Comparison of ENCODE assay signal across 9 cellular contexts in genomic region chr9:101400120-101400519, GRCh38. TPM values are rescaled to one million over a fixed set of nuclear protein-coding genes. Genes with fewer than 3 reads are reported as not detected.
DNase-seq lines count a peak whose midpoint lies in the region; ATAC-seq and TF ChIP-seq lines count a peak whose summit lies in the region.
"Had no signal": no experiment of that assay in that cellular context is flagged by ENCODE, and none has a peak within 500 bp of the region (broad histone marks: within the 10 kb centered on the region; RNA-seq: fewer than 3 reads in every experiment).

No MANE protein-coding gene starts in this region.

- peaks cover 10% of the 10 kb centered on the region for H3K9me3 Mint-ChIP-seq in CD8-positive, alpha-beta T cell
- H3K9me3 Mint-ChIP-seq in effector memory CD8-positive, alpha-beta T cell = peaks cover under 1 to 4% of the 10 kb centered on the region in 2 donors
- H3K9me3 Mint-ChIP-seq in neural progenitor cell = peaks cover 60% of the 10 kb centered on the region

- POLR2A ChIA-PET in CD8-positive, alpha-beta T cell (lab: Charles Lee) = interaction anchor here (1.1 kb wide), 1 partner anchor 134 kb away, joined by 3 read pairs; no protein-coding TSS in a partner anchor

- no peaks in the 10 kb centered on the region for H3F3A ChIP-seq in neural progenitor cell (ENCODE audit: low read depth)

- H3K4me3 Mint-ChIP-seq in CD8-positive, alpha-beta T cell = peak overlapping the region; percentile 97
- H3K4me3 Mint-ChIP-seq in effector memory CD8-positive, alpha-beta T cell = peak overlapping the region; percentile 95 to 96
- H3K4me3 Mint-ChIP-seq in neural progenitor cell = peak overlapping the region; percentile 97

- H3K9ac ChIP-seq in neural progenitor cell = no peak overlapping the region

- no peaks in the 10 kb centered on the region for H3K27me3 Mint-ChIP-seq in CD8-positive, alpha-beta T cell (ENCODE audit: low read depth)
- no peaks in the 10 kb centered on the region for H3K27me3 Mint-ChIP-seq in effector memory CD8-positive, alpha-beta T cell
- H3K27me3 Mint-ChIP-seq in neural progenitor cell (ENCODE audit: insufficient read depth, low read depth) = peaks cover 5% of the 10 kb centered on the region

- no peak for TF ChIP-seq POLR2A in NB4 (IDR thresholded peaks at IDR 0.05; ENCODE audit: extremely low read depth, insufficient read length)
- TF ChIP-seq POLR2A in erythroblast (IDR thresholded peaks at IDR 0.05; ENCODE audit: low read length) = no peak

- intact Hi-C loops in CD8-positive, alpha-beta T cell (cut with DNase I, micrococcal nuclease) = loop anchor here in 1 of 2 experiments (5.0 kb wide), 1 partner anchor 1303 kb away; the partner anchor contains the start of genes ERP44 and INVS

- H3K27ac Mint-ChIP-seq in CD8-positive, alpha-beta T cell = peak overlapping the region; percentile 53
- H3K27ac Mint-ChIP-seq in effector memory CD8-positive, alpha-beta T cell = peak overlapping the region; percentile 68 to 99
- H3K27ac Mint-ChIP-seq in neural progenitor cell = no peak overlapping the region

- no peaks in the 10 kb centered on the region for H4K20me1 ChIP-seq in neural progenitor cell (ENCODE audit: low read depth)

- no peak for DNase-seq in CD8-positive, alpha-beta T cell
- no peak for DNase-seq in NB4 (ENCODE audit: low read depth)
- no peak for DNase-seq in effector memory CD8-positive, alpha-beta T cell
- DNase-seq in neural progenitor cell (ENCODE audit: low spot score) = no peak
- no peak for DNase-seq in NCI-H1417 (lab: John Stamatoyannopoulos, UW)
- no peak for DNase-seq in erythroblast (lab: John Stamatoyannopoulos, UW)

- peaks cover 77% of the 10 kb centered on the region for H3K36me3 Mint-ChIP-seq in CD8-positive, alpha-beta T cell
- H3K36me3 Mint-ChIP-seq in effector memory CD8-positive, alpha-beta T cell (ENCODE audit: insufficient read depth) = peaks cover 38% of the 10 kb centered on the region
- H3K36me3 Mint-ChIP-seq in neural progenitor cell = peaks cover 70% of the 10 kb centered on the region

- H3K79me2 ChIP-seq in neural progenitor cell (ENCODE audit: low read depth) = peaks cover 62% of the 10 kb centered on the region

- H3K4me3 ChIP-seq in CD8-positive, alpha-beta T cell (ENCODE audit: low read depth, low read length) = no peak overlapping the region
- H3K4me3 ChIP-seq in NB4 (ENCODE audit: low read depth, low read length) (peak overlapping the region; percentile 84), neural progenitor cell (peak overlapping the region; percentile 69)

- H3K9me3 ChIP-seq in CD8-positive, alpha-beta T cell (ENCODE audit: low read length) = peaks cover 3% of the 10 kb centered on the region
- H3K9me3 ChIP-seq in neural progenitor cell (ENCODE audit: low read depth) = peaks cover 13% of the 10 kb centered on the region

- peaks cover 69% of the 10 kb centered on the region for H3K4me1 Mint-ChIP-seq in CD8-positive, alpha-beta T cell (ENCODE audit: low read depth)
- peaks cover 38 to 64% of the 10 kb centered on the region in 2 donors for H3K4me1 Mint-ChIP-seq in effector memory CD8-positive, alpha-beta T cell (ENCODE audit: low read depth in 2 of 2)
- H3K4me1 Mint-ChIP-seq in neural progenitor cell = peaks cover 23% of the 10 kb centered on the region

- H3K27ac ChIP-seq in CD8-positive, alpha-beta T cell (ENCODE audit: low read depth, low read length) = no peak overlapping the region
- H3K27ac ChIP-seq in neural progenitor cell = no peak overlapping the region

- H3K27me3 ChIP-seq in CD8-positive, alpha-beta T cell (ENCODE audit: insufficient read depth, low read length) = no peaks in the 10 kb centered on the region
- no peaks in the 10 kb centered on the region for H3K27me3 ChIP-seq in neural progenitor cell

- H2AFZ ChIP-seq in neural progenitor cell (replicated peaks) = no peak overlapping the region

- peaks cover 47% of the 10 kb centered on the region for H3K4me1 ChIP-seq in CD8-positive, alpha-beta T cell (ENCODE audit: insufficient read depth, low read length)
- peaks cover 13% of the 10 kb centered on the region for H3K4me1 ChIP-seq in neural progenitor cell

- H3K36me3 ChIP-seq in CD8-positive, alpha-beta T cell (ENCODE audit: insufficient read depth, low read length) = peaks cover 17% of the 10 kb centered on the region
- H3K36me3 ChIP-seq in neural progenitor cell = peaks cover 44% of the 10 kb centered on the region

- ATAC-seq in CD8-positive, alpha-beta T cell = no peak
- no peak for ATAC-seq in effector memory CD8-positive, alpha-beta T cell (replicated peaks)
- ATAC-seq in HG02759 (IDR thresholded peaks at IDR 0.05; ENCODE audit: unreplicated experiment) = no peak
- no peak for ATAC-seq in GM21723 (IDR thresholded peaks at IDR 0.05; ENCODE audit: unreplicated experiment)

- peak overlapping the region; percentile 91 for H3K4me2 ChIP-seq in neural progenitor cell

- no peak for TF ChIP-seq CTCF in CD8-positive, alpha-beta T cell (IDR thresholded peaks at IDR 0.05)
- no peak for TF ChIP-seq CTCF in NB4 (IDR thresholded peaks at IDR 0.05; ENCODE audit: low read depth, low read length)
- no peak for TF ChIP-seq CTCF in neural progenitor cell (IDR thresholded peaks at IDR 0.05)

- CTCF ChIA-PET in CD8-positive, alpha-beta T cell (lab: Charles Lee) = no interaction called here

RNA-seq across cellular contexts. Expression of gene ZNF189, which starts 1.5 kb away (rescaled TPM):
- 1 to 10 TPM; 4.0 to 5.2 TPM for total RNA-seq in CD8-positive, alpha-beta T cell
- 25.9 and 40.2 TPM in 2 replicates for total RNA-seq in neural progenitor cell (ENCODE audit: low replicate concordance)

RNA-seq across cellular contexts. Expression of gene MRPL50, which starts 1.7 kb away (rescaled TPM):
- total RNA-seq in CD8-positive, alpha-beta T cell = 1 to 10 TPM; 7.5 to 8.4 TPM
- 28.2 and 42.7 TPM in 2 replicates for total RNA-seq in neural progenitor cell (ENCODE audit: low replicate concordance)

RNA-seq across cellular contexts. Expression of gene BAAT, which starts 15.3 kb away (rescaled TPM):
- total RNA-seq in CD8-positive, alpha-beta T cell = not detected
- 0.09 and 0.15 TPM in 2 replicates for total RNA-seq in neural progenitor cell (ENCODE audit: low replicate concordance)
- total RNA-seq: RPMI7951 had no signal

RNA-seq across cellular contexts. Expression of gene ALDOB, which starts 35.5 kb away (rescaled TPM):
- total RNA-seq in CD8-positive, alpha-beta T cell = not detected
- not detected in 2 replicates for total RNA-seq in neural progenitor cell (ENCODE audit: low replicate concordance)
- total RNA-seq: RPMI7951 had no signal
